In the genomic region with DNA sequence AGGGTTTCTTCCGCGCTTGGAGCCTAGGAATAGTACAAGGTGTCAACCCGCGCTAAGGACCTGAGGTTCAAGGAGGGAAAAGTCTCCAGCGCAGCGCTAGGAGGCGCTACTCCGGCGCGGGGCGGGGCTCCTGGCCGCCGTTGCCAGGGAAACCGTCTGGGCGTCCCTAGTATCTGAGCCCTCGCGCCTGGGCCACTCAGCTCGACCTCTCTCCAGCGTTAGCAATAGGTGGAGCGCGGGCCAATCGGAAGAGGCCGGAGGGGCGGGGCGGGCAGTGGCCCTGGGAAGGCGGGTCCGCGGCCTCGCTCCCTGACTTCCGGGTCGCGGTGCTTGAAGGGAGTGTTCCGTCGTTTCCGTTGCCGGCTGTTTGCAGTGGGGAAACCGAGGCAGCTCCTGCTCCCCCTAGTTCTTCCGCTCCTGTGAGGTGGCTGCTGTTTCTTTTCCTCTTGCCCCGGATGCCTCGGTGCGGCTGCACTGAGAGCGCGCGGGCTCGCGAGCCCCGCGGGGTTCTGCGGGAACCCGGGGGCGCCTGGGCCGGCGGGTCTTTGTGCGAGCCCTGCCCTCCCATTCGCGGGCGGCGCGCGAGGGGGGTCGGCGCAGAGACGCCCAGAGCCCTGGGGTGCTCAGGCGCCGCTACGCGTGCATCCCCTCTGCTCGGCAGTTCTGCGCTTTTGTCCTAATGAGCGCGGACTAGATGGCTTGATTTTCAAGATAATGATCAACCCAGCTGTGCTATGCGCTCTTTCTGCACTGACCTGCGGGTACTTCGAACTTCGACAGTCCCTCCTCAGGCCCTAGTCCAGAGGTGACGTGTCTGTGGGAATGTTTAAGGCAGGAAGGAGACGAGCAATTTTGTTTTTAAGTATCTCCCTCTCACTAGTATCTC, we compare ENCODE assay signal across 1 cellular context.
A peak's percentile ranks its signal among the peaks of the same experiment; 100 is the strongest.
TF ChIP-seq lines count a peak whose summit lies in the region.

A gene with protein sequence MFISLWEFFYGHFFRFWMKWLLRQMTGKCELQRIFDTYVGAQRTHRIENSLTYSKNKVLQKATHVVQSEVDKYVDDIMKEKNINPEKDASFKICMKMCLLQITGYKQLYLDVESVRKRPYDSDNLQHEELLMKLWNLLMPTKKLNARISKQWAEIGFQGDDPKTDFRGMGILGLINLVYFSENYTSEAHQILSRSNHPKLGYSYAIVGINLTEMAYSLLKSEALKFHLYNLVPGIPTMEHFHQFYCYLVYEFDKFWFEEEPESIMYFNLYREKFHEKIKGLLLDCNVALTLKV (plus strand): TSS at position 312 of the 886 bp plus-strand sequence. CDS start 1,261 bp downstream, outside the sequence.

TF ChIP-seq in K562, 482 proteins besides CTCF, POLR2A, EP300 and RAD21 (continued from another document and continues in another):
- TF ChIP-seq, protein P1, sequence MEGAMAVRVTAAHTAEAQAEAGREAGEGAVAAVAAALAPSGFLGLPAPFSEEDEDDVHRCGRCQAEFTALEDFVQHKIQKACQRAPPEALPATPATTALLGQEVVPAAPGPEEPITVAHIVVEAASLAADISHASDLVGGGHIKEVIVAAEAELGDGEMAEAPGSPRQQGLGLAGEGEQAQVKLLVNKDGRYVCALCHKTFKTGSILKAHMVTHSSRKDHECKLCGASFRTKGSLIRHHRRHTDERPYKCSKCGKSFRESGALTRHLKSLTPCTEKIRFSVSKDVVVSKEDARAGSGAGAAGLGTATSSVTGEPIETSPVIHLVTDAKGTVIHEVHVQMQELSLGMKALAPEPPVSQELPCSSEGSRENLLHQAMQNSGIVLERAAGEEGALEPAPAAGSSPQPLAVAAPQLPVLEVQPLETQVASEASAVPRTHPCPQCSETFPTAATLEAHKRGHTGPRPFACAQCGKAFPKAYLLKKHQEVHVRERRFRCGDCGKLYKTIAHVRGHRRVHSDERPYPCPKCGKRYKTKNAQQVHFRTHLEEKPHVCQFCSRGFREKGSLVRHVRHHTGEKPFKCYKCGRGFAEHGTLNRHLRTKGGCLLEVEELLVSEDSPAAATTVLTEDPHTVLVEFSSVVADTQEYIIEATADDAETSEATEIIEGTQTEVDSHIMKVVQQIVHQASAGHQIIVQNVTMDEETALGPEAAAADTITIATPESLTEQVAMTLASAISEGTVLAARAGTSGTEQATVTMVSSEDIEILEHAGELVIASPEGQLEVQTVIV (CRISPR knock-in tag; IDR thresholded peaks at IDR 0.05; ENCODE audit: borderline replicate concordance) = no peak
- TF ChIP-seq ZNF316 (IDR thresholded peaks at IDR 0.05) (no peak), MCM5 (IDR thresholded peaks at IDR 0.05; ENCODE audit: low read depth) (no peak), CBFB (CRISPR knock-in tag; IDR thresholded peaks at IDR 0.05) (no peak), ZBTB7A (IDR thresholded peaks at IDR 0.05; ENCODE audit: borderline replicate concordance, control insufficient read depth, low read depth, low read length) (peak; percentile 69; the same call in 1 of the 2 replicates), SMARCB1 (IDR thresholded peaks at IDR 0.05; ENCODE audit: insufficient read length, low read depth) (no peak), STAT5B (CRISPR knock-in tag; IDR thresholded peaks at IDR 0.05) (no peak), EHMT2 (IDR thresholded peaks at IDR 0.05) (no peak), ZNF282 (CRISPR knock-in tag; IDR thresholded peaks at IDR 0.05) (no peak), SMAD4 (CRISPR knock-in tag; conservative IDR thresholded peaks at IDR 0.05) (0 out of 2 replicates have a peak, but pooled peaks have one; percentile 57), HDAC2 (IDR thresholded peaks at IDR 0.05) (no peak), BACH1 (tag; IDR thresholded peaks at IDR 0.05) (no peak), ELF2 (CRISPR knock-in tag; IDR thresholded peaks at IDR 0.05) (peak; percentile 94), KAT2B (IDR thresholded peaks at IDR 0.05; ENCODE audit: low read depth, low read length) (no peak), NFRKB (IDR thresholded peaks at IDR 0.05; ENCODE audit: low read depth) (no peak)
- TF ChIP-seq, protein P2, sequence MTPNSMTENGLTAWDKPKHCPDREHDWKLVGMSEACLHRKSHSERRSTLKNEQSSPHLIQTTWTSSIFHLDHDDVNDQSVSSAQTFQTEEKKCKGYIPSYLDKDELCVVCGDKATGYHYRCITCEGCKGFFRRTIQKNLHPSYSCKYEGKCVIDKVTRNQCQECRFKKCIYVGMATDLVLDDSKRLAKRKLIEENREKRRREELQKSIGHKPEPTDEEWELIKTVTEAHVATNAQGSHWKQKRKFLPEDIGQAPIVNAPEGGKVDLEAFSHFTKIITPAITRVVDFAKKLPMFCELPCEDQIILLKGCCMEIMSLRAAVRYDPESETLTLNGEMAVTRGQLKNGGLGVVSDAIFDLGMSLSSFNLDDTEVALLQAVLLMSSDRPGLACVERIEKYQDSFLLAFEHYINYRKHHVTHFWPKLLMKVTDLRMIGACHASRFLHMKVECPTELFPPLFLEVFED (CRISPR knock-in tag; conservative IDR thresholded peaks at IDR 0.05) = no peak
- TF ChIP-seq, protein P3, sequence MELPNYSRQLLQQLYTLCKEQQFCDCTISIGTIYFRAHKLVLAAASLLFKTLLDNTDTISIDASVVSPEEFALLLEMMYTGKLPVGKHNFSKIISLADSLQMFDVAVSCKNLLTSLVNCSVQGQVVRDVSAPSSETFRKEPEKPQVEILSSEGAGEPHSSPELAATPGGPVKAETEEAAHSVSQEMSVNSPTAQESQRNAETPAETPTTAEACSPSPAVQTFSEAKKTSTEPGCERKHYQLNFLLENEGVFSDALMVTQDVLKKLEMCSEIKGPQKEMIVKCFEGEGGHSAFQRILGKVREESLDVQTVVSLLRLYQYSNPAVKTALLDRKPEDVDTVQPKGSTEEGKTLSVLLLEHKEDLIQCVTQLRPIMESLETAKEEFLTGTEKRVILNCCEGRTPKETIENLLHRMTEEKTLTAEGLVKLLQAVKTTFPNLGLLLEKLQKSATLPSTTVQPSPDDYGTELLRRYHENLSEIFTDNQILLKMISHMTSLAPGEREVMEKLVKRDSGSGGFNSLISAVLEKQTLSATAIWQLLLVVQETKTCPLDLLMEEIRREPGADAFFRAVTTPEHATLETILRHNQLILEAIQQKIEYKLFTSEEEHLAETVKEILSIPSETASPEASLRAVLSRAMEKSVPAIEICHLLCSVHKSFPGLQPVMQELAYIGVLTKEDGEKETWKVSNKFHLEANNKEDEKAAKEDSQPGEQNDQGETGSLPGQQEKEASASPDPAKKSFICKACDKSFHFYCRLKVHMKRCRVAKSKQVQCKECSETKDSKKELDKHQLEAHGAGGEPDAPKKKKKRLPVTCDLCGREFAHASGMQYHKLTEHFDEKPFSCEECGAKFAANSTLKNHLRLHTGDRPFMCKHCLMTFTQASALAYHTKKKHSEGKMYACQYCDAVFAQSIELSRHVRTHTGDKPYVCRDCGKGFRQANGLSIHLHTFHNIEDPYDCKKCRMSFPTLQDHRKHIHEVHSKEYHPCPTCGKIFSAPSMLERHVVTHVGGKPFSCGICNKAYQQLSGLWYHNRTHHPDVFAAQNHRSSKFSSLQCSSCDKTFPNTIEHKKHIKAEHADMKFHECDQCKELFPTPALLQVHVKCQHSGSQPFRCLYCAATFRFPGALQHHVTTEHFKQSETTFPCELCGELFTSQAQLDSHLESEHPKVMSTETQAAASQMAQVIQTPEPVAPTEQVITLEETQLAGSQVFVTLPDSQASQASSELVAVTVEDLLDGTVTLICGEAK (IDR thresholded peaks at IDR 0.05) = peak; percentile 95
- TF ChIP-seq, protein P3 (CRISPR knock-in tag; IDR thresholded peaks at IDR 0.05) = no peak
- TF ChIP-seq, protein P4, sequence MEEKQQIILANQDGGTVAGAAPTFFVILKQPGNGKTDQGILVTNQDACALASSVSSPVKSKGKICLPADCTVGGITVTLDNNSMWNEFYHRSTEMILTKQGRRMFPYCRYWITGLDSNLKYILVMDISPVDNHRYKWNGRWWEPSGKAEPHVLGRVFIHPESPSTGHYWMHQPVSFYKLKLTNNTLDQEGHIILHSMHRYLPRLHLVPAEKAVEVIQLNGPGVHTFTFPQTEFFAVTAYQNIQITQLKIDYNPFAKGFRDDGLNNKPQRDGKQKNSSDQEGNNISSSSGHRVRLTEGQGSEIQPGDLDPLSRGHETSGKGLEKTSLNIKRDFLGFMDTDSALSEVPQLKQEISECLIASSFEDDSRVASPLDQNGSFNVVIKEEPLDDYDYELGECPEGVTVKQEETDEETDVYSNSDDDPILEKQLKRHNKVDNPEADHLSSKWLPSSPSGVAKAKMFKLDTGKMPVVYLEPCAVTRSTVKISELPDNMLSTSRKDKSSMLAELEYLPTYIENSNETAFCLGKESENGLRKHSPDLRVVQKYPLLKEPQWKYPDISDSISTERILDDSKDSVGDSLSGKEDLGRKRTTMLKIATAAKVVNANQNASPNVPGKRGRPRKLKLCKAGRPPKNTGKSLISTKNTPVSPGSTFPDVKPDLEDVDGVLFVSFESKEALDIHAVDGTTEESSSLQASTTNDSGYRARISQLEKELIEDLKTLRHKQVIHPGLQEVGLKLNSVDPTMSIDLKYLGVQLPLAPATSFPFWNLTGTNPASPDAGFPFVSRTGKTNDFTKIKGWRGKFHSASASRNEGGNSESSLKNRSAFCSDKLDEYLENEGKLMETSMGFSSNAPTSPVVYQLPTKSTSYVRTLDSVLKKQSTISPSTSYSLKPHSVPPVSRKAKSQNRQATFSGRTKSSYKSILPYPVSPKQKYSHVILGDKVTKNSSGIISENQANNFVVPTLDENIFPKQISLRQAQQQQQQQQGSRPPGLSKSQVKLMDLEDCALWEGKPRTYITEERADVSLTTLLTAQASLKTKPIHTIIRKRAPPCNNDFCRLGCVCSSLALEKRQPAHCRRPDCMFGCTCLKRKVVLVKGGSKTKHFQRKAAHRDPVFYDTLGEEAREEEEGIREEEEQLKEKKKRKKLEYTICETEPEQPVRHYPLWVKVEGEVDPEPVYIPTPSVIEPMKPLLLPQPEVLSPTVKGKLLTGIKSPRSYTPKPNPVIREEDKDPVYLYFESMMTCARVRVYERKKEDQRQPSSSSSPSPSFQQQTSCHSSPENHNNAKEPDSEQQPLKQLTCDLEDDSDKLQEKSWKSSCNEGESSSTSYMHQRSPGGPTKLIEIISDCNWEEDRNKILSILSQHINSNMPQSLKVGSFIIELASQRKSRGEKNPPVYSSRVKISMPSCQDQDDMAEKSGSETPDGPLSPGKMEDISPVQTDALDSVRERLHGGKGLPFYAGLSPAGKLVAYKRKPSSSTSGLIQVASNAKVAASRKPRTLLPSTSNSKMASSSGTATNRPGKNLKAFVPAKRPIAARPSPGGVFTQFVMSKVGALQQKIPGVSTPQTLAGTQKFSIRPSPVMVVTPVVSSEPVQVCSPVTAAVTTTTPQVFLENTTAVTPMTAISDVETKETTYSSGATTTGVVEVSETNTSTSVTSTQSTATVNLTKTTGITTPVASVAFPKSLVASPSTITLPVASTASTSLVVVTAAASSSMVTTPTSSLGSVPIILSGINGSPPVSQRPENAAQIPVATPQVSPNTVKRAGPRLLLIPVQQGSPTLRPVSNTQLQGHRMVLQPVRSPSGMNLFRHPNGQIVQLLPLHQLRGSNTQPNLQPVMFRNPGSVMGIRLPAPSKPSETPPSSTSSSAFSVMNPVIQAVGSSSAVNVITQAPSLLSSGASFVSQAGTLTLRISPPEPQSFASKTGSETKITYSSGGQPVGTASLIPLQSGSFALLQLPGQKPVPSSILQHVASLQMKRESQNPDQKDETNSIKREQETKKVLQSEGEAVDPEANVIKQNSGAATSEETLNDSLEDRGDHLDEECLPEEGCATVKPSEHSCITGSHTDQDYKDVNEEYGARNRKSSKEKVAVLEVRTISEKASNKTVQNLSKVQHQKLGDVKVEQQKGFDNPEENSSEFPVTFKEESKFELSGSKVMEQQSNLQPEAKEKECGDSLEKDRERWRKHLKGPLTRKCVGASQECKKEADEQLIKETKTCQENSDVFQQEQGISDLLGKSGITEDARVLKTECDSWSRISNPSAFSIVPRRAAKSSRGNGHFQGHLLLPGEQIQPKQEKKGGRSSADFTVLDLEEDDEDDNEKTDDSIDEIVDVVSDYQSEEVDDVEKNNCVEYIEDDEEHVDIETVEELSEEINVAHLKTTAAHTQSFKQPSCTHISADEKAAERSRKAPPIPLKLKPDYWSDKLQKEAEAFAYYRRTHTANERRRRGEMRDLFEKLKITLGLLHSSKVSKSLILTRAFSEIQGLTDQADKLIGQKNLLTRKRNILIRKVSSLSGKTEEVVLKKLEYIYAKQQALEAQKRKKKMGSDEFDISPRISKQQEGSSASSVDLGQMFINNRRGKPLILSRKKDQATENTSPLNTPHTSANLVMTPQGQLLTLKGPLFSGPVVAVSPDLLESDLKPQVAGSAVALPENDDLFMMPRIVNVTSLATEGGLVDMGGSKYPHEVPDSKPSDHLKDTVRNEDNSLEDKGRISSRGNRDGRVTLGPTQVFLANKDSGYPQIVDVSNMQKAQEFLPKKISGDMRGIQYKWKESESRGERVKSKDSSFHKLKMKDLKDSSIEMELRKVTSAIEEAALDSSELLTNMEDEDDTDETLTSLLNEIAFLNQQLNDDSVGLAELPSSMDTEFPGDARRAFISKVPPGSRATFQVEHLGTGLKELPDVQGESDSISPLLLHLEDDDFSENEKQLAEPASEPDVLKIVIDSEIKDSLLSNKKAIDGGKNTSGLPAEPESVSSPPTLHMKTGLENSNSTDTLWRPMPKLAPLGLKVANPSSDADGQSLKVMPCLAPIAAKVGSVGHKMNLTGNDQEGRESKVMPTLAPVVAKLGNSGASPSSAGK (IDR thresholded peaks at IDR 0.05) = no peak; the same call in 1 of the 2 replicates
- TF ChIP-seq, protein P5, sequence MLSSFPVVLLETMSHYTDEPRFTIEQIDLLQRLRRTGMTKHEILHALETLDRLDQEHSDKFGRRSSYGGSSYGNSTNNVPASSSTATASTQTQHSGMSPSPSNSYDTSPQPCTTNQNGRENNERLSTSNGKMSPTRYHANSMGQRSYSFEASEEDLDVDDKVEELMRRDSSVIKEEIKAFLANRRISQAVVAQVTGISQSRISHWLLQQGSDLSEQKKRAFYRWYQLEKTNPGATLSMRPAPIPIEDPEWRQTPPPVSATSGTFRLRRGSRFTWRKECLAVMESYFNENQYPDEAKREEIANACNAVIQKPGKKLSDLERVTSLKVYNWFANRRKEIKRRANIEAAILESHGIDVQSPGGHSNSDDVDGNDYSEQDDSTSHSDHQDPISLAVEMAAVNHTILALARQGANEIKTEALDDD (IDR thresholded peaks at IDR 0.05) = no peak
